In the genomic region with DNA sequence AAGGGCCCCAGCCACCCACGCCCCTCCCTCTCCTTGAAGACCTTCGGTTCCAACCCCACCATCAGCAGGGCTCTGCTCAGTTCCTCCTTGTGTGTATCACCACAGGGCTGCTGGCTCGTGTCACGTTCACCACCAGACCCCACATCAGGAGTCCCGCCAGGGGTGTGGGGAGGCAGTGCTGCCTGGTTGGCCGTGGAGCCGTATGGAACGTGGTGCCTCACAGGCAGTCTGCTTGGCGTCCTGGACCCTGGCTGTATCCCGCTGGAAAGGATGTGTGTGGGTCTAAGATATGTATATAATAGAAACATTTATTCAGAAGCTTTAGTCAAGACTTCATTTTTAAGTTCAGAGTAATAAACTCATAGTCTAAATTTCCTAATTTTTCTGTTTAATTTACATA, we compare ENCODE assay signal across 1 cellular context. TPM values are rescaled to one million over a fixed set of nuclear protein-coding genes. Genes with fewer than 3 reads are reported as not detected.
"Had no signal": no experiment of that assay in that cellular context is flagged by ENCODE, and none has a peak within 500 bp of the region (broad histone marks: within the 10 kb centered on the region; RNA-seq: fewer than 3 reads in every experiment).

No MANE protein-coding gene starts in this region.

RNA-seq across cellular contexts. Expression of gene MUC20, which starts 40.1 kb away (rescaled TPM):
- polyA plus RNA-seq: endothelial cell of umbilical vein had no signal
